22 cellular contexts compared by ENCODE assay signal in genomic region chr12:3018284-3019004, GRCh38. TPM values are rescaled to one million over a fixed set of nuclear protein-coding genes. Genes with fewer than 3 reads are reported as not detected.
DNase-seq lines count a peak whose midpoint lies in the region; ATAC-seq lines count a peak whose summit lies in the region.
"Had no signal": no experiment of that assay in that cellular context is flagged by ENCODE, and none has a peak within 500 bp of the region (broad histone marks: within the 10 kb centered on the region; RNA-seq: fewer than 3 reads in every experiment).

No MANE protein-coding gene starts in this region.

- H3K4me1 ChIP-seq in ectodermal cell (ENCODE audit: control insufficient read depth, insufficient read depth, low read length), result no peaks in the 10 kb centered on the region
- H3K4me1 ChIP-seq: A549, BE2C had no signal

- H3K4me3 Mint-ChIP-seq in activated CD8-positive, alpha-beta memory T cell treated with anti-CD3 and anti-CD28 coated beads, Interleukin-2, amount 10 ng/mL, durations not matched to agents 7 days and 5 days, result no peak overlapping the region
- H3K4me3 Mint-ChIP-seq: CD14-positive monocyte; CD4-positive, alpha-beta T cell; CD8-positive, alpha-beta memory T cell had no signal

- H3K27ac Mint-ChIP-seq in activated CD8-positive, alpha-beta memory T cell treated with anti-CD3 and anti-CD28 coated beads, Interleukin-2, amount 10 ng/mL, durations not matched to agents 7 days and 5 days, result no peak overlapping the region
- H3K27ac Mint-ChIP-seq: CD14-positive monocyte; CD4-positive, alpha-beta T cell had no signal

- H3K9me3 Mint-ChIP-seq in activated CD8-positive, alpha-beta memory T cell treated with anti-CD3 and anti-CD28 coated beads, Interleukin-2, amount 10 ng/mL, durations not matched to agents 7 days and 5 days (ENCODE audit: low read depth), result no peaks in the 10 kb centered on the region
- H3K9me3 Mint-ChIP-seq: CD14-positive monocyte; CD4-positive, alpha-beta T cell; CD8-positive, alpha-beta memory T cell had no signal

- intact Hi-C loops in Right ventricle myocardium superior (cut with DNase I) (no loop called here), cardiac septum (cut with DNase I) (no loop called here), sciatic nerve (cut with DNase I) (no loop called here)

- no peaks in the 10 kb centered on the region for H3K9me3 ChIP-seq in ectodermal cell (ENCODE audit: control insufficient read depth, low read length)
- H3K9me3 ChIP-seq: A549; BE2C; BLaER1 treated with 17β-estradiol and CSF1 and Interleukin-3, amounts not matched to agents 10 nM and 100 nM had no signal

- DNase-seq in Right ventricle myocardium superior, result peak; percentile 32
- DNase-seq in cardiac septum (ENCODE audit: low spot score), result no peak
- DNase-seq in sciatic nerve (ENCODE audit: low spot score), result no peak
- DNase-seq in activated T-cell treated with anti-CD3 and anti-CD28 coated beads for 4 hours, result no peak
- DNase-seq in activated CD8-positive, alpha-beta memory T cell treated with anti-CD3 and anti-CD28 coated beads, Interleukin-2, amount 10 ng/mL, durations not matched to agents 7 days and 5 days, result no peak
- DNase-seq: 8988T; ACHN; AML-193; BE2C; CD4-positive, alpha-beta T cell; CD8-positive, alpha-beta memory T cell; DMS 273 treated with DMSO at 0.1 percent for 48 hours; DMS79; EL; GDM1; GOT3; HCEC 1CT had no signal

- H3K27me3 ChIP-seq in ectodermal cell (ENCODE audit: control insufficient read depth, insufficient read depth, low read length, poor library complexity, severe bottlenecking), result no peaks in the 10 kb centered on the region
- H3K27me3 ChIP-seq: BE2C; BLaER1 treated with 17β-estradiol and CSF1 and Interleukin-3, amounts not matched to agents 10 nM and 100 nM had no signal

- no peaks in the 10 kb centered on the region for H3K36me3 Mint-ChIP-seq in activated CD8-positive, alpha-beta memory T cell treated with anti-CD3 and anti-CD28 coated beads, Interleukin-2, amount 10 ng/mL, durations not matched to agents 7 days and 5 days
- H3K36me3 Mint-ChIP-seq: CD14-positive monocyte; CD8-positive, alpha-beta memory T cell had no signal

- 94 to 95% methylated on average over 15 of the region's 15 CpGs for WGBS in ectodermal cell, 2 experiments

- CTCF ChIA-PET in activated CD8-positive, alpha-beta memory T cell treated with anti-CD3 and anti-CD28 coated beads, Interleukin-2, amount 10 ng/mL, durations not matched to agents 7 days and 5 days (lab: Charles Lee), result no interaction called here

- peaks cover 2% of the 10 kb centered on the region for H3K36me3 ChIP-seq in ectodermal cell (ENCODE audit: control insufficient read depth, insufficient read depth, low read length)
- H3K36me3 ChIP-seq: BE2C had no signal

- ATAC-seq in Right ventricle myocardium superior (ENCODE audit: poor library complexity) (no peak), sciatic nerve (peak; percentile 18)
- no peak for ATAC-seq in activated CD8-positive, alpha-beta memory T cell treated with anti-CD3 and anti-CD28 coated beads, Interleukin-2, amount 10 ng/mL, durations not matched to agents 7 days and 5 days
- ATAC-seq: GM12878 had no signal

- H3K27me3 Mint-ChIP-seq in activated CD8-positive, alpha-beta memory T cell treated with anti-CD3 and anti-CD28 coated beads, Interleukin-2, amount 10 ng/mL, durations not matched to agents 7 days and 5 days, result no peaks in the 10 kb centered on the region
- H3K27me3 Mint-ChIP-seq: CD4-positive, alpha-beta T cell had no signal

- H3K27ac ChIP-seq in ectodermal cell (ENCODE audit: insufficient read depth, low read depth, low read length, poor library complexity, severe bottlenecking), result peak overlapping the region; percentile 36
- H3K27ac ChIP-seq: A549; BLaER1 treated with 17β-estradiol and CSF1 and Interleukin-3, amounts not matched to agents 10 nM and 100 nM had no signal

- H3K4me3 ChIP-seq in ectodermal cell (ENCODE audit: insufficient read depth, low read depth, low read length), result no peak overlapping the region
- H3K4me3 ChIP-seq: A549; BLaER1 treated with 17β-estradiol and CSF1 and Interleukin-3, amounts not matched to agents 10 nM and 100 nM; GM12878 had no signal

- no peaks in the 10 kb centered on the region for H3K4me1 Mint-ChIP-seq in activated CD8-positive, alpha-beta memory T cell treated with anti-CD3 and anti-CD28 coated beads, Interleukin-2, amount 10 ng/mL, durations not matched to agents 7 days and 5 days
- H3K4me1 Mint-ChIP-seq: CD8-positive, alpha-beta memory T cell had no signal

RNA-seq across cellular contexts. Expression of gene TSPAN9, which starts 58.7 kb away (rescaled TPM):
- total RNA-seq in Right ventricle myocardium superior (156 TPM), cardiac septum (299 TPM), sciatic nerve (37.5 TPM)
- polyA plus RNA-seq in ectodermal cell (2013, experiment 1 of 4), result 29.1 TPM
- 28.2 TPM for polyA plus RNA-seq in ectodermal cell (2013, experiment 2 of 4)
- polyA plus RNA-seq in ectodermal cell (2013, experiment 3 of 4), result 17.7 TPM
- polyA plus RNA-seq in ectodermal cell (2013, experiment 4 of 4), result 21.2 TPM
- not detected for total RNA-seq in activated CD8-positive, alpha-beta memory T cell treated with anti-CD3 and anti-CD28 coated beads, Interleukin-2, amount 10 ng/mL, durations not matched to agents 7 days and 5 days
- polyA plus RNA-seq: CD8-positive, alpha-beta memory T cell had no signal

RNA-seq across cellular contexts. Expression of gene TEAD4, which starts 59.2 kb away (rescaled TPM):
- total RNA-seq in Right ventricle myocardium superior, result 7.6 TPM
- total RNA-seq in cardiac septum, result 23.9 TPM
- 32.5 TPM for polyA plus RNA-seq in ectodermal cell (2013, experiment 1 of 4)
- 26.9 TPM for polyA plus RNA-seq in ectodermal cell (2013, experiment 2 of 4)
- polyA plus RNA-seq in ectodermal cell (2013, experiment 3 of 4), result 20.7 TPM
- polyA plus RNA-seq in ectodermal cell (2013, experiment 4 of 4), result 20.6 TPM
- 30.1 TPM for total RNA-seq in sciatic nerve
- total RNA-seq in activated CD8-positive, alpha-beta memory T cell treated with anti-CD3 and anti-CD28 coated beads, Interleukin-2, amount 10 ng/mL, durations not matched to agents 7 days and 5 days, result 1 to 10 TPM in 1 of 2 experiments, under 1 TPM in 1; 0.44 to 1.6 TPM
- total RNA-seq: CD4-positive, alpha-beta T cell had no signal
- polyA plus RNA-seq: CD14-positive monocyte; CD8-positive, alpha-beta memory T cell had no signal

Comparison
In these comparisons a context has a peak if more than half of its experiments do, and no peak if none do; other contexts are left out.
1. RNA of gene TSPAN9, which starts 58.7 kb away (total RNA-seq): 299 TPM in cardiac septum (single experiment), 156 TPM in Right ventricle myocardium superior (single experiment) and 37.5 TPM in sciatic nerve (single experiment); not detected in activated CD8-positive, alpha-beta memory T cell treated with anti-CD3 and anti-CD28 coated beads, Interleukin-2, amount 10 ng/mL, durations not matched to agents 7 days and 5 days; every median in the first group is over 10 times any median in the second.